12 cellular contexts compared by ENCODE assay signal in genomic region chr1:195376190-195376589, GRCh38.
DNase-seq lines count a peak whose midpoint lies in the region; ATAC-seq and TF ChIP-seq lines count a peak whose summit lies in the region.
"Had no signal": no experiment of that assay in that cellular context is flagged by ENCODE, and none has a peak within 500 bp of the region (broad histone marks: within the 10 kb centered on the region; RNA-seq: fewer than 3 reads in every experiment).

No MANE protein-coding gene starts in this region.

- peak in 2 of 3 experiments; percentile 8 to 42; a peak in 2 of 6 replicates for TF ChIP-seq CTCF in HCT116 (IDR thresholded peaks at IDR 0.05 in 2 of 3, conservative IDR thresholded peaks at IDR 0.05 in 1 of 3; ENCODE audit: borderline replicate concordance in 1 of 3, insufficient read depth in 1 of 3, low read depth in 2 of 3, low read length in 2 of 3)
- peak; percentile 52 for TF ChIP-seq CTCF in OCI-LY3 (IDR thresholded peaks at IDR 0.05; ENCODE audit: low read depth, low read length)

- H2AFZ ChIP-seq in HCT116 (ENCODE audit: low read depth, low read length, poor library complexity, severe bottlenecking), result peak overlapping the region; percentile 59
- H2AFZ ChIP-seq in OCI-LY3 (ENCODE audit: low read depth, low read length), result no peak overlapping the region

- H3K36me3 ChIP-seq in HCT116 (ENCODE audit: control insufficient read depth in 1 of 2, insufficient read depth in 2 of 2, low read length in 2 of 2) (no peaks in the 10 kb centered on the region), OCI-LY3 (replicated peaks; ENCODE audit: low read depth, low read length) (no peaks in the 10 kb centered on the region)
- H3K36me3 ChIP-seq: neutrophil had no signal

- H3K27ac ChIP-seq in HCT116 (ENCODE audit: low read depth, low read length) (no peak overlapping the region), OCI-LY3 (ENCODE audit: low read length) (no peak overlapping the region)
- H3K27ac ChIP-seq: neutrophil had no signal

- BruUV-seq in HCT116 (replicated peaks; lab: Mats Ljungman, UMichigan), result no TSS peak

- no peaks in the 10 kb centered on the region for H3K9me3 ChIP-seq in HCT116 (ENCODE audit: control insufficient read depth in 1 of 2, insufficient read depth in 1 of 2, low read depth in 1 of 2, low read length in 2 of 2)
- H3K9me3 ChIP-seq in OCI-LY3 (ENCODE audit: insufficient read depth, low read length), result no peaks in the 10 kb centered on the region
- H3K9me3 ChIP-seq: neutrophil had no signal

- H3K27me3 ChIP-seq in HCT116 (ENCODE audit: insufficient read depth, low read length), result no peaks in the 10 kb centered on the region
- H3K27me3 ChIP-seq in OCI-LY3 (ENCODE audit: low read depth, low read length), result no peaks in the 10 kb centered on the region
- H3K27me3 ChIP-seq: neutrophil had no signal

- H3K4me2 ChIP-seq in HCT116 (ENCODE audit: low read length) (no peak overlapping the region), OCI-LY3 (ENCODE audit: low read length) (no peak overlapping the region)

- H4K20me1 ChIP-seq in HCT116 (ENCODE audit: insufficient read depth) (no peaks in the 10 kb centered on the region), OCI-LY3 (ENCODE audit: insufficient read depth, low read length) (no peaks in the 10 kb centered on the region)

- no peaks in the 10 kb centered on the region for H3K9me2 ChIP-seq in HCT116 (ENCODE audit: insufficient read depth)

- no peak for TF ChIP-seq RAD21 in HCT116 (IDR thresholded peaks at IDR 0.05; ENCODE audit: low read depth)

- peak; percentile 5 for DNase-seq in Caki2 (ENCODE audit: low read depth)
- peak; percentile 1 for DNase-seq in HCT116 (ENCODE audit: low read depth, low spot score)
- DNase-seq in erythroblast (lab: John Stamatoyannopoulos, UW), result peak; percentile 1 to 3
- no peak for DNase-seq in UCSD-AML1 (lab: John Stamatoyannopoulos, UW; ENCODE audit: unreplicated experiment)
- no peak for DNase-seq in activated naive CD4-positive, alpha-beta T cell treated with Interleukin-2 at 50 U/mL for 16 hours
- DNase-seq in NCI-H526 (lab: John Stamatoyannopoulos, UW), result no peak
- DNase-seq: CD8-positive, alpha-beta memory T cell; NCI-H1092 treated with DMSO at 0.1 percent for 48 hours; stimulated activated naive B cell treated with anti-CD40 and anti-IgM and Interleukin-4, amounts not matched to agents 10 μg/mL and 1 μg/mL and 100 μg/mL, for 72 hours had no signal

- intact Hi-C loops in HCT116 (cut with micrococcal nuclease), result no loop called here

- H3K4me3 ChIP-seq in HCT116 (replicated peaks in 1 of 2; ENCODE audit: low read depth in 1 of 2, low read length in 2 of 2), result no peak overlapping the region
- no peak overlapping the region for H3K4me3 ChIP-seq in OCI-LY3 (ENCODE audit: low read length)

- H3K9ac ChIP-seq in HCT116 (ENCODE audit: low read length) (no peak overlapping the region), OCI-LY3 (ENCODE audit: low read length) (no peak overlapping the region)

- ATAC-seq in HCT116, result peak; percentile 57
- no peak for ATAC-seq in GM18858 (IDR thresholded peaks at IDR 0.05; ENCODE audit: unreplicated experiment)

- in situ Hi-C loops in Caki2 (cut with HindIII; ENCODE audit: low pct_unique_long_range_greater_than_20kb, low sequenced_read_pairs), result no loop called here

- POLR2A ChIA-PET in HCT116 (lab: Charles Lee), result no interaction called here

- H3K4me1 ChIP-seq in HCT116 (ENCODE audit: control insufficient read depth in 1 of 2, insufficient read depth in 2 of 2, low read length in 2 of 2), result no peaks in the 10 kb centered on the region
- peaks cover 9% of the 10 kb centered on the region for H3K4me1 ChIP-seq in OCI-LY3 (ENCODE audit: low read length)

- CTCF ChIA-PET in HCT116 (lab: Charles Lee), result interaction anchor here (0.9 to 1.0 kb wide), 2 partner anchors 34 to 342 kb away, joined by 3 read pairs; no protein-coding TSS in a partner anchor

- H3K79me2 ChIP-seq in HCT116 (ENCODE audit: insufficient read depth, low read length) (no peaks in the 10 kb centered on the region), OCI-LY3 (ENCODE audit: low read length) (no peaks in the 10 kb centered on the region)

- TF ChIP-seq POLR2A in HCT116 (IDR thresholded peaks at IDR 0.05; ENCODE audit: borderline replicate concordance, extremely low read depth, insufficient read depth, insufficient read length), result no peak
- TF ChIP-seq POLR2A in erythroblast (IDR thresholded peaks at IDR 0.05; ENCODE audit: low read length), result no peak

- RAD21 ChIA-PET in HCT116 (lab: Charles Lee; ENCODE audit: low non-redundant PET in 1 of 2, low total read pairs in 2 of 2, uncharacterized antibody in 2 of 2, unreplicated experiment in 2 of 2), result no interaction called here

TF ChIP-seq in HCT116, 20 proteins besides CTCF, POLR2A, EP300 and RAD21:
- TF ChIP-seq EGR1 (IDR thresholded peaks at IDR 0.05; ENCODE audit: low read depth) (no peak), YY1 (IDR thresholded peaks at IDR 0.05; ENCODE audit: extremely low read depth, insufficient replicate concordance, low read depth, low read length) (no peak), POLR2AphosphoS5 (IDR thresholded peaks at IDR 0.05; ENCODE audit: low read depth, low read length) (no peak), REST (IDR thresholded peaks at IDR 0.05; ENCODE audit: low read depth) (no peak), ZNF274 (IDR thresholded peaks at IDR 0.05; ENCODE audit: low read depth, low read length) (no peak), ELF1 (IDR thresholded peaks at IDR 0.05; ENCODE audit: borderline replicate concordance, low read depth) (no peak), ATF3 (IDR thresholded peaks at IDR 0.05) (no peak), EZH2phosphoT487 (IDR thresholded peaks at IDR 0.05; ENCODE audit: borderline replicate concordance) (no peak), SIN3A (IDR thresholded peaks at IDR 0.05; ENCODE audit: low read depth) (no peak), ZFX (IDR thresholded peaks at IDR 0.05) (no peak), EZH2 (IDR thresholded peaks at IDR 0.05) (no peak), JUND (IDR thresholded peaks at IDR 0.05) (no peak), TCF7L2 (IDR thresholded peaks at IDR 0.05; ENCODE audit: borderline replicate concordance, extremely low read depth, insufficient read depth, insufficient read length) (no peak), SRF (IDR thresholded peaks at IDR 0.05; ENCODE audit: low read depth) (no peak), MAX (IDR thresholded peaks at IDR 0.05) (no peak), ZBTB33 (IDR thresholded peaks at IDR 0.05; ENCODE audit: extremely low read depth, insufficient replicate concordance, low read length) (no peak), CEBPB (IDR thresholded peaks at IDR 0.05; ENCODE audit: low read depth) (no peak), FOSL1 (IDR thresholded peaks at IDR 0.05; ENCODE audit: low read depth) (no peak), SP1 (IDR thresholded peaks at IDR 0.05; ENCODE audit: low read depth) (no peak), CBX3 (IDR thresholded peaks at IDR 0.05; ENCODE audit: low read depth) (no peak)

Comparison
In these comparisons a context has a peak if more than half of its experiments do, and no peak if none do; other contexts are left out.
1. DNase-seq: peak in Caki2 (single experiment), HCT116 (single experiment) and erythroblast (2 of 2); none in UCSD-AML1 (single experiment), activated naive CD4-positive, alpha-beta T cell treated with Interleukin-2 at 50 U/mL for 16 hours (single experiment) and NCI-H526 (0 of 2).